Comparison of ENCODE assay signal across 18 cellular contexts in the genomic region with DNA sequence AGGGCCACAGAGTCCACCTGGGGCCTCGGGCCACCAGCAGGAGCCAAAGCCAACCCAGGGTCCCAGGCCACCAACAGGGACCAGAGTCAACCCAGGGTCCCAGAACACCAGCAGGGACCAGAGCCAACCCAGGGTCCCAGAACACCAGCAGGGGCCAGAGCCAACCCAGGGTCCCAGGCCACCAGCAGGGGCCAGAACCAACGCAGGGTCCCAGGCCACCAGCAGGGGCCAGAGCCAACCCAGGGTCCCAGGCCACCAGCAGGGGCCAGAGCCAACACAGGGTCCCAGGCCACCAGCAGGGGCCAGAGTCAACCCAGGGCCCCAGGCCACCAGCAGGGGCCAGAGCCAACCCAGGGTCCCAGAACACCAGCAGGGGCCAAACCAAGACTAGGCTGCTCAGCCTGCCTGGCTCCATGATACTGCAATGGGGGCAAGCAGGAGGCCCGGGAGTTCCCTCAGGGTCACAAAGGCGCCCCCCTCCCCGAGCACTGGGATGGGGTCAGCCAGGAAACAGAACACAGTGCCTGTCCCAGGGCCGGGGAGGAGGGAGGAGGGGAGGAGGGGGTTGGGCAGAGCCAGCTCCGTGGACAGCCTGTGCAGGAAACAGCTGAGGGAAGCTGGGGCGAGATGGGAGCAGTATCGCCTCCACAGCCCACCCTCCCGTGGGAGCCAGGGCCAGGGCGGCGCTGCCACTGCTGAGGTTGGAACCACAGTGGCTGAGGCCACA.
A peak's percentile ranks its signal among the peaks of the same experiment; 100 is the strongest.
DNase-seq lines count a peak whose midpoint lies in the region; ATAC-seq and TF ChIP-seq lines count a peak whose summit lies in the region.
"Had no signal": no experiment of that assay in that cellular context is flagged by ENCODE, and none has a peak within 500 bp of the region (broad histone marks: within the 10 kb centered on the region; RNA-seq: fewer than 3 reads in every experiment).

No MANE protein-coding gene starts in this region.

- ATAC-seq in lower lobe of right lung (peak; percentile 16 to 35), thoracic aorta (ENCODE audit: insufficient number of reproducible peaks, low FRiP score, low read depth) (no peak), GM18861 (IDR thresholded peaks at IDR 0.05; ENCODE audit: unreplicated experiment) (no peak), GM21526 (IDR thresholded peaks at IDR 0.05; ENCODE audit: low FRiP score, unreplicated experiment) (no peak)

- intact Hi-C loops in esophagus muscularis mucosa (cut with DNase I) = no loop called here
- intact Hi-C loops in lower lobe of right lung (cut with DNase I) = no loop called here

- H3K27ac ChIP-seq in esophagus muscularis mucosa (replicated peaks in 1 of 4) (peak overlapping the region; percentile 58 to 74 (median 62)), lower lobe of right lung (peak overlapping the region; percentile 65), thoracic aorta (peak overlapping the region; percentile 47 to 57)
- H3K27ac ChIP-seq: brain microvascular endothelial cell, Peyer's patch had no signal

- TF ChIP-seq CTCF in Loucy (conservative IDR thresholded peaks at IDR 0.05; ENCODE audit: low read length) (peak; percentile 31; the same call in 1 of the 2 replicates), esophagus muscularis mucosa (IDR thresholded peaks at IDR 0.05) (no peak), lower lobe of right lung (IDR thresholded peaks at IDR 0.05) (no peak), thoracic aorta (IDR thresholded peaks at IDR 0.05) (no peak)

- H3K9me3 ChIP-seq in Loucy (ENCODE audit: insufficient read depth, low read depth, low read length) (no peaks in the 10 kb centered on the region), esophagus muscularis mucosa (no peaks in the 10 kb centered on the region), lower lobe of right lung (no peaks in the 10 kb centered on the region), thoracic aorta (no peaks in the 10 kb centered on the region)
- H3K9me3 ChIP-seq: Peyer's patch, transverse colon had no signal

- peak overlapping the region; percentile 66 for H3K4me2 ChIP-seq in Loucy (ENCODE audit: low read depth, low read length, poor library complexity, severe bottlenecking)

- H3F3A ChIP-seq in Loucy (ENCODE audit: low read depth) = no peaks in the 10 kb centered on the region

- no peaks in the 10 kb centered on the region for H4K20me1 ChIP-seq in Loucy (ENCODE audit: insufficient read depth, low read length, poor library complexity, severe bottlenecking)

- no peaks in the 10 kb centered on the region for H3K27me3 ChIP-seq in Loucy (ENCODE audit: insufficient read depth, low read length, poor library complexity, severe bottlenecking)
- H3K27me3 ChIP-seq in esophagus muscularis mucosa = peaks cover 0 to 12% (median 0%) of the 10 kb centered on the region in 4 donors
- H3K27me3 ChIP-seq in lower lobe of right lung (ENCODE audit: low read depth) = no peaks in the 10 kb centered on the region
- no peaks in the 10 kb centered on the region for H3K27me3 ChIP-seq in thoracic aorta (replicated peaks; ENCODE audit: insufficient read depth)
- H3K27me3 ChIP-seq: Peyer's patch, transverse colon had no signal

- peaks cover 34% of the 10 kb centered on the region for H3K4me1 ChIP-seq in Loucy (ENCODE audit: insufficient read depth, low read length, poor library complexity, severe bottlenecking)
- peaks cover 0 to 28% (median 26%) of the 10 kb centered on the region in 4 donors for H3K4me1 ChIP-seq in esophagus muscularis mucosa
- no peaks in the 10 kb centered on the region for H3K4me1 ChIP-seq in lower lobe of right lung
- peaks cover 5 to 15% of the 10 kb centered on the region in 2 donors for H3K4me1 ChIP-seq in thoracic aorta (ENCODE audit: control insufficient read depth in 1 of 2, low read depth in 2 of 2)
- H3K4me1 ChIP-seq: Peyer's patch had no signal

- H3K9me2 ChIP-seq in Loucy (replicated peaks; ENCODE audit: low read depth, low read length) = no peaks in the 10 kb centered on the region

- H3K79me2 ChIP-seq in Loucy (ENCODE audit: insufficient read depth, low read length) = no peaks in the 10 kb centered on the region

- H2AFZ ChIP-seq in Loucy (ENCODE audit: low read length) = no peak overlapping the region; the same call in 1 of the 2 replicates

- WGBS in esophagus muscularis mucosa = 69% methylated on average over 12 of the region's 12 CpGs

- TF ChIP-seq EP300 in esophagus muscularis mucosa (IDR thresholded peaks at IDR 0.05) = no peak

- TF ChIP-seq POLR2A in esophagus muscularis mucosa (IDR thresholded peaks at IDR 0.05; ENCODE audit: low read depth) = no peak

- DNase-seq in esophagus muscularis mucosa (ENCODE audit: extremely low spot score) (peak; percentile 75), lower lobe of right lung (peak; percentile 45), thoracic aorta (ENCODE audit: low spot score) (no peak), SKM-1 treated with dmso at 0.1 percent for 144 hours (lab: John Stamatoyannopoulos, UW; ENCODE audit: unreplicated experiment) (no peak)
- DNase-seq: activated CD4-positive, alpha-beta T cell treated with anti-CD3 and anti-CD28 coated beads, Interleukin-2, amount 50 U/mL, for 4 hours; activated T-cell treated with anti-CD3 and anti-CD28 coated beads, Interleukin-2, amount 50 U/mL, for 48 hours; brain microvascular endothelial cell; DMS53; effector CD4-positive, alpha-beta T cell; KG1; mesendoderm; NCI-H1105; NCI-H774; transverse colon had no signal

- peak overlapping the region; percentile 15 for H3K9ac ChIP-seq in Loucy (ENCODE audit: low read depth, low read length, poor library complexity, severe bottlenecking)

- H3K36me3 ChIP-seq in Loucy (ENCODE audit: insufficient read depth, low read length) (no peaks in the 10 kb centered on the region), esophagus muscularis mucosa (no peaks in the 10 kb centered on the region), lower lobe of right lung (no peaks in the 10 kb centered on the region), thoracic aorta (no peaks in the 10 kb centered on the region)
- H3K36me3 ChIP-seq: brain microvascular endothelial cell, Peyer's patch, transverse colon had no signal

- H3K4me3 ChIP-seq in Loucy (ENCODE audit: low read length, poor library complexity, severe bottlenecking) = peak overlapping the region; percentile 41
- H3K4me3 ChIP-seq in esophagus muscularis mucosa = no peak overlapping the region
- H3K4me3 ChIP-seq in lower lobe of right lung = no peak overlapping the region
- H3K4me3 ChIP-seq in thoracic aorta = no peak overlapping the region
- H3K4me3 ChIP-seq: Peyer's patch, transverse colon had no signal

Comparison
In these comparisons a context has a peak if more than half of its experiments do, and no peak if none do; other contexts are left out.
1. DNase-seq: peak in esophagus muscularis mucosa (single experiment) and lower lobe of right lung (single experiment); none in thoracic aorta (single experiment) and SKM-1 treated with dmso at 0.1 percent for 144 hours (single experiment).
2. ATAC-seq: peak in lower lobe of right lung (2 of 2); none in thoracic aorta (single experiment), GM18861 (single experiment) and GM21526 (single experiment).
3. Peak in every context shown above with its lines, with median percentiles within 50 percentile points of each other: H3K27ac ChIP-seq.